11 cellular contexts compared by ENCODE assay signal in genomic region chr13:33644607-33645543, GRCh38.
DNase-seq lines count a peak whose midpoint lies in the region; ATAC-seq and TF ChIP-seq lines count a peak whose summit lies in the region.
"Had no signal": no experiment of that assay in that cellular context is flagged by ENCODE, and none has a peak within 500 bp of the region (broad histone marks: within the 10 kb centered on the region; RNA-seq: fewer than 3 reads in every experiment).

No MANE protein-coding gene starts in this region.

- H3K4me3 Mint-ChIP-seq in T-cell: no peak overlapping the region
- H3K4me3 Mint-ChIP-seq: effector memory CD8-positive, alpha-beta T cell had no signal

- no peaks in the 10 kb centered on the region for H3K27me3 Mint-ChIP-seq in T-cell
- H3K27me3 Mint-ChIP-seq: effector memory CD8-positive, alpha-beta T cell had no signal

- no peak for TF ChIP-seq CTCF in AG04450 (IDR thresholded peaks at IDR 0.05; ENCODE audit: low read depth, low read length)

- no peaks in the 10 kb centered on the region for H3K36me3 Mint-ChIP-seq in T-cell

- H3K27ac ChIP-seq in AG04450 (ENCODE audit: low read depth, low read length) (peak overlapping the region; percentile 97), angular gyrus (ENCODE audit: low read depth, low read length) (peak overlapping the region; percentile 13), mucosa of rectum (ENCODE audit: low read depth in 2 of 2, low read length in 2 of 2) (peak overlapping the region; percentile 53 to 55)

- no peaks in the 10 kb centered on the region for H3K4me1 ChIP-seq in mucosa of rectum (ENCODE audit: control insufficient read depth in 2 of 2, insufficient read depth in 2 of 2, low read length in 2 of 2)

- no peak overlapping the region for H3K9ac ChIP-seq in mucosa of rectum (ENCODE audit: low read depth in 1 of 2, low read length in 2 of 2)

- H3K36me3 ChIP-seq in mucosa of rectum (ENCODE audit: control insufficient read depth in 2 of 2, insufficient read depth in 2 of 2, low read length in 2 of 2): no peaks in the 10 kb centered on the region

- no peak overlapping the region for H3K4me3 ChIP-seq in AG04450 (ENCODE audit: low read depth, low read length)
- H3K4me3 ChIP-seq in mucosa of rectum (ENCODE audit: low read length in 2 of 2): no peak overlapping the region

- CTCF ChIA-PET in AG04450 (lab: Charles Lee) (interaction anchor here (0.9 to 2.4 kb wide), 3 partner anchors 78 to 102 kb away, joined by 3 to 11 read pairs (median 9); no protein-coding TSS in a partner anchor), T-cell (lab: Charles Lee) (no interaction called here)

- H3K27me3 ChIP-seq in AG04450 (ENCODE audit: control insufficient read depth, insufficient read depth, low read length) (no peaks in the 10 kb centered on the region), mucosa of rectum (ENCODE audit: control insufficient read depth in 2 of 2, insufficient read depth in 2 of 2, low read length in 2 of 2) (no peaks in the 10 kb centered on the region)

- DNase-seq in AG04450 (ENCODE audit: low read depth, low spot score) (no peak), Kasumi-1 (lab: John Stamatoyannopoulos, UW) (peak; percentile 32 to 44), NCI-H446 (lab: John Stamatoyannopoulos, UW) (no peak), T-cell (no peak), NCI-H2171 treated with DMSO at 0.1 percent for 48 hours (lab: John Stamatoyannopoulos, UW) (no peak)
- DNase-seq: effector memory CD8-positive, alpha-beta T cell; midbrain; NCI-H524 had no signal

- H3K9me3 ChIP-seq in AG04450 (ENCODE audit: control insufficient read depth, insufficient read depth, low read length): no peaks in the 10 kb centered on the region
- H3K9me3 ChIP-seq in mucosa of rectum (ENCODE audit: control insufficient read depth in 2 of 2, low read length in 2 of 2): no peaks in the 10 kb centered on the region

- ATAC-seq in T-cell (replicated peaks in 1 of 4): no peak
- ATAC-seq in GM18511 (IDR thresholded peaks at IDR 0.05; ENCODE audit: unreplicated experiment): no peak
- ATAC-seq: effector memory CD8-positive, alpha-beta T cell had no signal

- no peaks in the 10 kb centered on the region for H3K4me1 Mint-ChIP-seq in T-cell

- H3K27ac Mint-ChIP-seq in T-cell: no peak overlapping the region
- H3K27ac Mint-ChIP-seq: effector memory CD8-positive, alpha-beta T cell had no signal

- H3K9me3 Mint-ChIP-seq in T-cell: no peaks in the 10 kb centered on the region
- H3K9me3 Mint-ChIP-seq: effector memory CD8-positive, alpha-beta T cell had no signal

- POLR2A ChIA-PET in AG04450 (lab: Yijun Ruan, JAX): no interaction called here
- POLR2A ChIA-PET in T-cell (lab: Charles Lee): no interaction called here

Comparison
In these comparisons a context has a peak if more than half of its experiments do, and no peak if none do; other contexts are left out.
1. DNase-seq: peak in Kasumi-1 (2 of 2); none in AG04450 (single experiment), NCI-H446 (0 of 2), T-cell (0 of 34) and NCI-H2171 treated with DMSO at 0.1 percent for 48 hours (single experiment).
2. H3K27ac ChIP-seq: peak in every context shown above with its lines; median percentile 97 in AG04450; 54 in mucosa of rectum; 13 in angular gyrus.